ENCODE assay signal across 8 cellular contexts in genomic region chr19:38049105-38049649, GRCh38.
A peak's percentile ranks its signal among the peaks of the same experiment; 100 is the strongest.
DNase-seq lines count a peak whose midpoint lies in the region; ATAC-seq and TF ChIP-seq lines count a peak whose summit lies in the region.

No MANE protein-coding gene starts in this region.

- no peak for TF ChIP-seq POLR2A in gastrocnemius medialis (IDR thresholded peaks at IDR 0.05)

- intact Hi-C loops in CD14-positive monocyte (cut with micrococcal nuclease) (loop anchor here in 1 of 2 donors (5.0 to 10.0 kb wide), 2 partner anchors 47 to 144 kb away; partner anchors contain the start of genes SIPA1L3 and WDR87), gastrocnemius medialis (cut with DNase I; ENCODE audit: low total_unique reads) (no loop called here)

- no peak for DNase-seq in CD14-positive monocyte (ENCODE audit: low spot score)
- peak; percentile 53 to 65 for DNase-seq in activated CD4-positive, alpha-beta T cell treated with anti-CD3 and anti-CD28 coated beads, Interleukin-2, amount 50 U/mL, for 48 hours
- DNase-seq in immature natural killer cell = peak; percentile 74 to 79 (median 78)
- no peak for DNase-seq in NCI-H526 treated with DMSO at 0.1 percent for 48 hours (lab: John Stamatoyannopoulos, UW)
- no peak for DNase-seq in osteocyte (ENCODE audit: extremely low spot score, unreplicated experiment)
- no peak for DNase-seq in gastrocnemius medialis

- peaks cover 3 to 11% of the 10 kb centered on the region in 2 donors for H3K36me3 Mint-ChIP-seq in CD14-positive monocyte
- no peaks in the 10 kb centered on the region for H3K36me3 Mint-ChIP-seq in immature natural killer cell
- H3K36me3 Mint-ChIP-seq in osteocyte (ENCODE audit: unreplicated experiment) = no peaks in the 10 kb centered on the region

- H3K9me3 Mint-ChIP-seq in CD14-positive monocyte = no peaks in the 10 kb centered on the region
- no peaks in the 10 kb centered on the region for H3K9me3 Mint-ChIP-seq in immature natural killer cell
- no peaks in the 10 kb centered on the region for H3K9me3 Mint-ChIP-seq in osteocyte (ENCODE audit: unreplicated experiment)

- no peak overlapping the region for H3K4me3 ChIP-seq in gastrocnemius medialis

- H3K27ac Mint-ChIP-seq in CD14-positive monocyte = peak overlapping the region; percentile 99 to 100 (median 99)
- peak overlapping the region; percentile 95 to 98 (median 96) for H3K27ac Mint-ChIP-seq in immature natural killer cell
- H3K27ac Mint-ChIP-seq in osteocyte (ENCODE audit: unreplicated experiment) = no peak overlapping the region

- in situ Hi-C loops in gastrocnemius medialis (cut with MboI; ENCODE audit: low sequenced_read_pairs in 4 of 4) = no loop called here

- no peak overlapping the region for H3K27ac ChIP-seq in gastrocnemius medialis

- H3K36me3 ChIP-seq in gastrocnemius medialis = no peaks in the 10 kb centered on the region

- ATAC-seq in GM19455 (IDR thresholded peaks at IDR 0.05; ENCODE audit: unreplicated experiment) (peak; percentile 45), HG03565 (IDR thresholded peaks at IDR 0.05; ENCODE audit: unreplicated experiment) (peak; percentile 43), gastrocnemius medialis (no peak)

- no peak for TF ChIP-seq CTCF in CD14-positive monocyte (IDR thresholded peaks at IDR 0.05)
- no peak for TF ChIP-seq CTCF in osteocyte (IDR thresholded peaks at IDR 0.05)
- TF ChIP-seq CTCF in gastrocnemius medialis (IDR thresholded peaks at IDR 0.05 in 4 of 5, conservative IDR thresholded peaks at IDR 0.05 in 1 of 5) = no peak

- H3K9me3 ChIP-seq in gastrocnemius medialis = no peaks in the 10 kb centered on the region

- no peaks in the 10 kb centered on the region for H3K27me3 ChIP-seq in gastrocnemius medialis

- H3K4me3 Mint-ChIP-seq in CD14-positive monocyte = peak overlapping the region; percentile 78 to 87
- peak overlapping the region; percentile 72 to 89 (median 79) for H3K4me3 Mint-ChIP-seq in immature natural killer cell
- H3K4me3 Mint-ChIP-seq in osteocyte (ENCODE audit: unreplicated experiment) = no peak overlapping the region

- H3K4me1 ChIP-seq in gastrocnemius medialis = no peaks in the 10 kb centered on the region

- peaks cover 43% of the 10 kb centered on the region for H3K4me1 Mint-ChIP-seq in CD14-positive monocyte
- peaks cover 32 to 37% of the 10 kb centered on the region in 2 donors for H3K4me1 Mint-ChIP-seq in immature natural killer cell
- no peaks in the 10 kb centered on the region for H3K4me1 Mint-ChIP-seq in osteocyte (ENCODE audit: unreplicated experiment)

- peaks cover 0 to 5% (median 0%) of the 10 kb centered on the region in 3 donors for H3K27me3 Mint-ChIP-seq in CD14-positive monocyte (ENCODE audit: low read depth in 3 of 3)
- peaks cover 3 to 7% (median 4%) of the 10 kb centered on the region in 3 donors for H3K27me3 Mint-ChIP-seq in immature natural killer cell (ENCODE audit: low read depth in 3 of 3)
- no peaks in the 10 kb centered on the region for H3K27me3 Mint-ChIP-seq in osteocyte (ENCODE audit: unreplicated experiment)

Comparison
In these comparisons a context has a peak if more than half of its experiments do, and no peak if none do; other contexts are left out.
1. DNase-seq: peak in activated CD4-positive, alpha-beta T cell treated with anti-CD3 and anti-CD28 coated beads, Interleukin-2, amount 50 U/mL, for 48 hours (2 of 2) and immature natural killer cell (3 of 3); none in CD14-positive monocyte (single experiment), NCI-H526 treated with DMSO at 0.1 percent for 48 hours (single experiment), osteocyte (single experiment) and gastrocnemius medialis (0 of 2).
2. ATAC-seq: peak in GM19455 (single experiment) and HG03565 (single experiment); none in gastrocnemius medialis (0 of 2).